Comparison of ENCODE assay signal across 25 cellular contexts in the genomic region with DNA sequence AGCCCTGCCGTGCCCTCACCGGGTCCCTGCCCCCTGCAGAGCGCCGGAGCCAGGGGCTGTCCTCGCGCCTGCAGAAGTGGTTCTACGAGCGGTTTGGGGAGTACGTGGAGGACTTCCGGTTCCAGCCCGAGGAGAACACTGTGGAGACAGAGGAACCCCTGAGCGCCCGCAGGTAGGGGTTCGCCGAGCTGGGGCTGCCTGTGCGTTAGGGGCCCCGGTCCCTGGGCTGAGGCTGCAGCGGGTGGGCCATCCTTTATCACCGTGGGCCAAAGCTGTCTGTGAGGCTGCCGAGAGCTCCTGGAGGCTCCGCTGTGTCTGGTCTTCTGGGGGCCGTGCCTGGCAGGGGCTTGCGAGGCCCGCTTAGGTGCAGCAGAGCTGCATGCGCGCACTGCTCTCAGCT.
"Had no signal": no experiment of that assay in that cellular context is flagged by ENCODE, and none has a peak within 500 bp of the region (broad histone marks: within the 10 kb centered on the region; RNA-seq: fewer than 3 reads in every experiment).

No MANE protein-coding gene starts in this region.

- H3K9me3 ChIP-seq: esophagus squamous epithelium, lower lobe of right lung, neutrophil, pancreas, right lobe of liver, stomach, thyroid gland, vagina had no signal

- H3K27me3 ChIP-seq: esophagus squamous epithelium, neutrophil, pancreas, right lobe of liver, stomach, thyroid gland, vagina had no signal

- DNase-seq: dermis blood vessel endothelial cell; effector memory CD4-positive, alpha-beta T cell; esophagus squamous epithelium; foreskin melanocyte; hypothalamus; immature natural killer cell; islet precursor cell; kidney glomerular epithelial cell; lower lobe of right lung; natural killer cell; retina; right lobe of liver; small intestine; stimulated activated CD4-positive, alpha-beta T cell treated with anti-CD3 and anti-CD28 coated beads, Interleukin-15, amount 100 ng/mL, for 24 hours; stimulated activated CD4-positive, alpha-beta T cell treated with anti-CD3 and anti-CD28 coated beads, Interleukin-4, amount 100 ng/mL, for 24 hours; stimulated activated naive CD4-positive, alpha-beta T cell treated with Interleukin-2 at 50 U/mL for 16 hours; stomach; thyroid gland; trophoblast cell had no signal

- H3K4me3 Mint-ChIP-seq: immature natural killer cell, natural killer cell had no signal

- H3K4me1 ChIP-seq: lower lobe of right lung, vagina had no signal

- ATAC-seq: left ventricle myocardium superior; lower lobe of right lung; natural killer cell; pancreas; right lobe of liver; stimulated activated effector memory CD8-positive, alpha-beta T cell treated with anti-CD3 and anti-CD28 coated beads, Interleukin-12 subunit alpha, Interleukin-12 subunit beta, amount 100 ng/mL, for 72 hours had no signal

- H3K4me3 ChIP-seq: coronary artery, esophagus squamous epithelium, lower lobe of right lung, pancreas, right lobe of liver, stomach, thyroid gland, vagina had no signal

- H3K27ac ChIP-seq: coronary artery, lower lobe of right lung, neutrophil, pancreas, right lobe of liver, stomach, thyroid gland, vagina had no signal

- H3K27ac Mint-ChIP-seq: immature natural killer cell, natural killer cell had no signal

- H3K9me3 Mint-ChIP-seq: immature natural killer cell; natural killer cell; stimulated activated effector memory CD8-positive, alpha-beta T cell treated with anti-CD3 and anti-CD28 coated beads, Interleukin-12 subunit alpha, Interleukin-12 subunit beta, amount 100 ng/mL, for 72 hours had no signal

- H3K36me3 Mint-ChIP-seq: natural killer cell had no signal
